In the genomic region with DNA sequence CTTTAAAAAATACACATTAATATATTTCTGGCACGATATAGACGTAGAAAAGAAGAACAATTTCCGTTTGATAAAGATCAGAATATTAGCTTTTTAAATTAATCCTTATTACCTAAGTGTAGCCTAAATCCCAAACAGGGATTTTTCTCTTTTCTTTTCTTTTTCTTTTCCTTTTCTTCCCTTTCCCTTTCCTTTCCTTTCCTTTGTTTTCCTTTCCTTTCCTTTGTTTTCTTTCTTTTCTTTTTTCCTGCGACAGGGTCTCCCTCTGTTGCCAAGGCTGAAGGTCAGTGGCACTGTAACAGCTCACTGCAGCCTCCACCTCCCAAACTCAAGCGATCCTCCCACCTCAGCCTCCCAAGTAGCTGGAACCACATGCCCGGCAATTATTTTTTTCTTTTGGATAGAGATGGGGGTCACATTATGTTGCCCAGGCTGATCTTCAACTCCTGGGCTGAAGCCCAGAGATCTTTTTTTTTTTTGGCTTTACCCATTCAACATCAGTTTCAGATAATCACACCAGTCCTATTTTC, we compare ENCODE assay signal across 12 cellular contexts. TPM values are rescaled to one million over a fixed set of nuclear protein-coding genes. Genes with fewer than 3 reads are reported as not detected.
A peak's percentile ranks its signal among the peaks of the same experiment; 100 is the strongest.
DNase-seq lines count a peak whose midpoint lies in the region; ATAC-seq, FAIRE-seq and TF ChIP-seq lines count a peak whose summit lies in the region.
"Had no signal": no experiment of that assay in that cellular context is flagged by ENCODE, and none has a peak within 500 bp of the region (broad histone marks: within the 10 kb centered on the region; RNA-seq: fewer than 3 reads in every experiment).

No MANE protein-coding gene starts in this region.

- no peak for DNase-seq in activated CD8-positive, alpha-beta memory T cell treated with anti-CD3 and anti-CD28 coated beads, Interleukin-2, amount 10 ng/mL, durations not matched to agents 7 days and 5 days
- DNase-seq in activated CD8-positive, alpha-beta memory T cell treated with anti-CD3 and anti-CD28 coated beads for 24 hours, result no peak
- DNase-seq in kidney (no peak), testis (no peak)
- DNase-seq: activated CD4-positive, alpha-beta T cell treated with anti-CD3 and anti-CD28 coated beads, Interleukin-2, amount 50 U/mL, for 4 hours; NCI-H2171 treated with DMSO at 0.1 percent for 48 hours had no signal

- H3K27me3 ChIP-seq in testis, result no peaks in the 10 kb centered on the region

- no peak for TF ChIP-seq CTCF in VCaP (conservative IDR thresholded peaks at IDR 0.05)
- no peak for TF ChIP-seq CTCF in kidney (IDR thresholded peaks at IDR 0.05; ENCODE audit: borderline replicate concordance, extremely low read depth, insufficient read depth)
- TF ChIP-seq CTCF in testis (IDR thresholded peaks at IDR 0.05), result no peak

- no peak for FAIRE-seq in kidney (lab: Jason Lieb, UNC)
- FAIRE-seq: HTR-8/SVneo had no signal

- no peaks in the 10 kb centered on the region for H3K27me3 Mint-ChIP-seq in activated CD8-positive, alpha-beta memory T cell treated with anti-CD3 and anti-CD28 coated beads, Interleukin-2, amount 10 ng/mL, durations not matched to agents 7 days and 5 days

- no peaks in the 10 kb centered on the region for H3K9me3 ChIP-seq in kidney (ENCODE audit: control insufficient read depth in 1 of 2, low read length in 2 of 2)
- no peaks in the 10 kb centered on the region for H3K9me3 ChIP-seq in testis

- CTCF ChIA-PET in activated CD8-positive, alpha-beta memory T cell treated with anti-CD3 and anti-CD28 coated beads, Interleukin-2, amount 10 ng/mL, durations not matched to agents 7 days and 5 days (lab: Charles Lee), result interaction anchor here (1.2 to 2.0 kb wide), 5 partner anchors 15 to 121 kb away, joined by 3 to 8 read pairs (median 4); no protein-coding TSS in a partner anchor

- WGBS in testis, 2 donors, result 40 to 47% methylated on average over 6 of the region's 6 CpGs

- peaks cover 16% of the 10 kb centered on the region for H3K4me1 Mint-ChIP-seq in activated CD8-positive, alpha-beta memory T cell treated with anti-CD3 and anti-CD28 coated beads, Interleukin-2, amount 10 ng/mL, durations not matched to agents 7 days and 5 days

- H3K9me3 Mint-ChIP-seq in activated CD8-positive, alpha-beta memory T cell treated with anti-CD3 and anti-CD28 coated beads, Interleukin-2, amount 10 ng/mL, durations not matched to agents 7 days and 5 days (ENCODE audit: low read depth), result no peaks in the 10 kb centered on the region
- H3K9me3 Mint-ChIP-seq: mesothelial cell of epicardium had no signal

- no peak for ATAC-seq in activated CD8-positive, alpha-beta memory T cell treated with anti-CD3 and anti-CD28 coated beads, Interleukin-2, amount 10 ng/mL, durations not matched to agents 7 days and 5 days
- ATAC-seq in GM19035 (IDR thresholded peaks at IDR 0.05; ENCODE audit: unreplicated experiment), result no peak
- ATAC-seq in HG03571 (IDR thresholded peaks at IDR 0.05; ENCODE audit: unreplicated experiment), result no peak
- no peak for ATAC-seq in HG03045 (IDR thresholded peaks at IDR 0.05; ENCODE audit: unreplicated experiment)

- H3K36me3 Mint-ChIP-seq in activated CD8-positive, alpha-beta memory T cell treated with anti-CD3 and anti-CD28 coated beads, Interleukin-2, amount 10 ng/mL, durations not matched to agents 7 days and 5 days, result peaks cover 2% of the 10 kb centered on the region
- H3K36me3 Mint-ChIP-seq: mesothelial cell of epicardium had no signal

- intact Hi-C loops in kidney (cut with DNase I) (no loop called here), testis (cut with DNase I; ENCODE audit: low total_unique reads) (no loop called here)

- H3K4me3 Mint-ChIP-seq in activated CD8-positive, alpha-beta memory T cell treated with anti-CD3 and anti-CD28 coated beads, Interleukin-2, amount 10 ng/mL, durations not matched to agents 7 days and 5 days, result no peak overlapping the region
- H3K4me3 Mint-ChIP-seq: mesothelial cell of epicardium had no signal

- H3K27ac ChIP-seq in VCaP, result peak overlapping the region; percentile 90
- H3K27ac ChIP-seq in kidney (ENCODE audit: low read depth in 2 of 2, low read length in 2 of 2), result no peak overlapping the region
- H3K27ac ChIP-seq in testis, result peak overlapping the region; percentile 89 to 100

- H3K4me3 ChIP-seq in kidney (ENCODE audit: low read length in 2 of 2), result peak overlapping the region; percentile 83 to 96
- H3K4me3 ChIP-seq in testis, result no peak overlapping the region

- peak overlapping the region in 1 of 2 donors; percentile 16 for H3K9ac ChIP-seq in kidney (ENCODE audit: low read length in 2 of 2)

- H3K27ac Mint-ChIP-seq in activated CD8-positive, alpha-beta memory T cell treated with anti-CD3 and anti-CD28 coated beads, Interleukin-2, amount 10 ng/mL, durations not matched to agents 7 days and 5 days, result peak overlapping the region; percentile 35
- H3K27ac Mint-ChIP-seq: mesothelial cell of epicardium had no signal

- TF ChIP-seq POLR2A in testis (IDR thresholded peaks at IDR 0.05), result no peak

- H3K36me3 ChIP-seq in kidney (ENCODE audit: control insufficient read depth in 1 of 2, insufficient read depth in 2 of 2, low read length in 2 of 2) (no peaks in the 10 kb centered on the region), testis (ENCODE audit: low read depth, missing control alignments) (no peaks in the 10 kb centered on the region)

- peaks cover 9 to 26% of the 10 kb centered on the region in 2 donors for H3K4me1 ChIP-seq in kidney (ENCODE audit: control insufficient read depth in 1 of 2, insufficient read depth in 1 of 2, low read depth in 1 of 2, low read length in 2 of 2)
- H3K4me1 ChIP-seq in testis, result peaks cover 18% of the 10 kb centered on the region

RNA-seq across cellular contexts. Expression of gene USF3, which starts 1.8 kb away (rescaled TPM):
- 10 to 100 TPM; 14.5 to 15.2 TPM for total RNA-seq in activated CD8-positive, alpha-beta memory T cell treated with anti-CD3 and anti-CD28 coated beads, Interleukin-2, amount 10 ng/mL, durations not matched to agents 7 days and 5 days
- total RNA-seq in kidney, result 21.3 TPM
- polyA plus RNA-seq in kidney (ENCODE audit: insufficient read depth, low read depth, low replicate concordance), result 6.5 TPM
- total RNA-seq in testis, result 10 to 100 TPM; 22.7 to 25.4 TPM
- polyA plus RNA-seq in testis (ENCODE audit: insufficient read depth, low read depth, low replicate concordance), result 8.6 TPM

RNA-seq across cellular contexts. Expression of gene NAA50, which starts 47.8 kb away (rescaled TPM):
- 100 to 1,000 TPM; 106 to 134 TPM for total RNA-seq in activated CD8-positive, alpha-beta memory T cell treated with anti-CD3 and anti-CD28 coated beads, Interleukin-2, amount 10 ng/mL, durations not matched to agents 7 days and 5 days
- total RNA-seq in kidney (101 TPM), testis (100 to 1,000 TPM; 139 to 174 TPM)
- polyA plus RNA-seq in kidney (ENCODE audit: insufficient read depth, low read depth, low replicate concordance) (45.4 TPM), testis (ENCODE audit: insufficient read depth, low read depth, low replicate concordance) (100.0 TPM)

RNA-seq across cellular contexts. Expression of gene ATP6V1A, which starts 48.6 kb away (rescaled TPM):
- 10 to 100 TPM; 30.0 to 50.3 TPM for total RNA-seq in activated CD8-positive, alpha-beta memory T cell treated with anti-CD3 and anti-CD28 coated beads, Interleukin-2, amount 10 ng/mL, durations not matched to agents 7 days and 5 days
- total RNA-seq in kidney, result 172 TPM
- 87.1 TPM for polyA plus RNA-seq in kidney (ENCODE audit: insufficient read depth, low read depth, low replicate concordance)
- 10 to 100 TPM; 51.6 to 55.9 TPM for total RNA-seq in testis
- polyA plus RNA-seq in testis (ENCODE audit: insufficient read depth, low read depth, low replicate concordance), result 37.8 TPM

Comparison
In these comparisons a context has a peak if more than half of its experiments do, and no peak if none do; other contexts are left out.
1. H3K27ac ChIP-seq: peak in VCaP (single experiment) and testis (2 of 2); none in kidney (0 of 2).
2. H3K4me3 ChIP-seq: peak in kidney (2 of 2); none in testis (0 of 2).